ENCODE assay signal across 10 cellular contexts in genomic region chr1:238485062-238485905, GRCh38.
A peak's percentile ranks its signal among the peaks of the same experiment; 100 is the strongest.
DNase-seq lines count a peak whose midpoint lies in the region; ATAC-seq and TF ChIP-seq lines count a peak whose summit lies in the region.
"Had no signal": no experiment of that assay in that cellular context is flagged by ENCODE, and none has a peak within 500 bp of the region (broad histone marks: within the 10 kb centered on the region; RNA-seq: fewer than 3 reads in every experiment).

No MANE protein-coding gene starts in this region.

- H3K36me3 Mint-ChIP-seq in stimulated activated memory B cell treated with anti-CD40 and anti-IgM and Interleukin-4, amounts not matched to agents 10 μg/mL and 1 μg/mL and 100 μg/mL, for 72 hours: no peaks in the 10 kb centered on the region
- H3K36me3 Mint-ChIP-seq in activated CD4-positive, alpha-beta T cell treated with anti-CD3 and anti-CD28 coated beads for 36 hours (ENCODE audit: low read depth): no peaks in the 10 kb centered on the region
- H3K36me3 Mint-ChIP-seq in T-helper 17 cell (ENCODE audit: low read depth): no peaks in the 10 kb centered on the region

- H3K27ac Mint-ChIP-seq in stimulated activated memory B cell treated with anti-CD40 and anti-IgM and Interleukin-4, amounts not matched to agents 10 μg/mL and 1 μg/mL and 100 μg/mL, for 72 hours: no peak overlapping the region
- H3K27ac Mint-ChIP-seq in activated CD4-positive, alpha-beta T cell treated with anti-CD3 and anti-CD28 coated beads for 36 hours: no peak overlapping the region
- H3K27ac Mint-ChIP-seq in T-helper 17 cell: no peak overlapping the region

- intact Hi-C loops in activated CD4-positive, alpha-beta T cell treated with anti-CD3 and anti-CD28 coated beads for 36 hours (cut with DNase I, micrococcal nuclease): no loop called here

- peak; percentile 36 for ATAC-seq in stimulated activated memory B cell treated with anti-CD40 and anti-IgM and Interleukin-4, amounts not matched to agents 10 μg/mL and 1 μg/mL and 100 μg/mL, for 72 hours
- no peak for ATAC-seq in activated CD4-positive, alpha-beta T cell treated with anti-CD3 and anti-CD28 coated beads for 36 hours
- ATAC-seq in T-helper 17 cell: no peak

- no peaks in the 10 kb centered on the region for H3K27me3 ChIP-seq in HUES6 (ENCODE audit: control insufficient read depth, insufficient read depth, low read length)
- no peaks in the 10 kb centered on the region for H3K27me3 ChIP-seq in SJCRH30
- H3K27me3 ChIP-seq in hepatocyte: no peaks in the 10 kb centered on the region
- H3K27me3 ChIP-seq: heart right ventricle had no signal

- TF ChIP-seq CTCF in hepatocyte (IDR thresholded peaks at IDR 0.05; ENCODE audit: poor library complexity): no peak

- H3K9ac ChIP-seq in HUES6 (ENCODE audit: low read length): peak overlapping the region; percentile 93

- no peaks in the 10 kb centered on the region for H3K4me1 Mint-ChIP-seq in stimulated activated memory B cell treated with anti-CD40 and anti-IgM and Interleukin-4, amounts not matched to agents 10 μg/mL and 1 μg/mL and 100 μg/mL, for 72 hours
- H3K4me1 Mint-ChIP-seq in activated CD4-positive, alpha-beta T cell treated with anti-CD3 and anti-CD28 coated beads for 36 hours: no peaks in the 10 kb centered on the region
- H3K4me1 Mint-ChIP-seq in T-helper 17 cell: no peaks in the 10 kb centered on the region

- H3K9me3 ChIP-seq in HUES6 (ENCODE audit: control insufficient read depth, insufficient read depth, low read depth, low read length): no peaks in the 10 kb centered on the region; the same call in 1 of the 2 replicates
- no peaks in the 10 kb centered on the region for H3K9me3 ChIP-seq in SJCRH30 (replicated peaks)
- no peaks in the 10 kb centered on the region for H3K9me3 ChIP-seq in hepatocyte (ENCODE audit: low read depth)
- no peaks in the 10 kb centered on the region for H3K9me3 ChIP-seq in T-helper 17 cell (ENCODE audit: control insufficient read depth, low read length, poor library complexity, severe bottlenecking)
- H3K9me3 ChIP-seq: heart right ventricle had no signal

- no peaks in the 10 kb centered on the region for H3K9me3 Mint-ChIP-seq in stimulated activated memory B cell treated with anti-CD40 and anti-IgM and Interleukin-4, amounts not matched to agents 10 μg/mL and 1 μg/mL and 100 μg/mL, for 72 hours
- H3K9me3 Mint-ChIP-seq in activated CD4-positive, alpha-beta T cell treated with anti-CD3 and anti-CD28 coated beads for 36 hours (ENCODE audit: low read depth): no peaks in the 10 kb centered on the region

- H3K4me3 ChIP-seq in HUES6 (ENCODE audit: low read depth, low read length) (peak overlapping the region; percentile 68), SJCRH30 (peak overlapping the region; percentile 32), hepatocyte (peak overlapping the region; percentile 18)

- POLR2A ChIA-PET in activated CD4-positive, alpha-beta T cell treated with anti-CD3 and anti-CD28 coated beads for 36 hours (lab: Charles Lee): no interaction called here

- peak overlapping the region; percentile 33 for H2AFZ ChIP-seq in hepatocyte

- peak overlapping the region; percentile 60 for H3K4me2 ChIP-seq in hepatocyte

- H3K79me2 ChIP-seq in hepatocyte: no peaks in the 10 kb centered on the region

- no peak overlapping the region for H3K4me3 Mint-ChIP-seq in stimulated activated memory B cell treated with anti-CD40 and anti-IgM and Interleukin-4, amounts not matched to agents 10 μg/mL and 1 μg/mL and 100 μg/mL, for 72 hours
- H3K4me3 Mint-ChIP-seq in activated CD4-positive, alpha-beta T cell treated with anti-CD3 and anti-CD28 coated beads for 36 hours: no peak overlapping the region
- no peak overlapping the region for H3K4me3 Mint-ChIP-seq in T-helper 17 cell

- H4K20me1 ChIP-seq in hepatocyte (ENCODE audit: insufficient read depth, poor library complexity, severe bottlenecking): no peaks in the 10 kb centered on the region

- peak; percentile 5 to 27 for DNase-seq in SJCRH30
- peak; percentile 69 for DNase-seq in hepatocyte (ENCODE audit: low spot score)
- DNase-seq in stimulated activated CD4-positive, alpha-beta T cell treated with anti-CD3 and anti-CD28 coated beads, Interleukin-2, amount 100 ng/mL, for 48 hours: no peak
- DNase-seq in NCI-H1105 treated with DMSO at 0.1 percent for 48 hours (lab: John Stamatoyannopoulos, UW): no peak
- DNase-seq in activated CD4-positive, alpha-beta T cell treated with anti-CD3 and anti-CD28 coated beads for 36 hours: no peak
- DNase-seq in T-helper 17 cell: no peak
- DNase-seq: heart right ventricle, NCI-H446 had no signal

- CTCF ChIA-PET in activated CD4-positive, alpha-beta T cell treated with anti-CD3 and anti-CD28 coated beads for 36 hours (lab: Charles Lee): no interaction called here

- peak overlapping the region; percentile 68; the same call in 1 of the 2 replicates for H3K27ac ChIP-seq in HUES6 (ENCODE audit: low read depth, low read length)
- H3K27ac ChIP-seq in SJCRH30: no peak overlapping the region
- H3K27ac ChIP-seq in hepatocyte: peak overlapping the region; percentile 77

- H3K36me3 ChIP-seq in HUES6 (ENCODE audit: control insufficient read depth, insufficient read depth, low read length): peaks cover 12% of the 10 kb centered on the region; the same call in 1 of the 2 replicates
- no peaks in the 10 kb centered on the region for H3K36me3 ChIP-seq in SJCRH30
- H3K36me3 ChIP-seq in hepatocyte (replicated peaks; ENCODE audit: insufficient read depth, low read depth): no peaks in the 10 kb centered on the region
- H3K36me3 ChIP-seq: heart right ventricle had no signal

- H3K4me1 ChIP-seq in HUES6 (ENCODE audit: control insufficient read depth, insufficient read depth, low read length) (peaks cover 9% of the 10 kb centered on the region; the same call in 1 of the 2 replicates), SJCRH30 (no peaks in the 10 kb centered on the region), hepatocyte (ENCODE audit: insufficient read depth) (peaks cover 3% of the 10 kb centered on the region)
- H3K4me1 ChIP-seq: heart right ventricle had no signal

- no peaks in the 10 kb centered on the region for H3K27me3 Mint-ChIP-seq in stimulated activated memory B cell treated with anti-CD40 and anti-IgM and Interleukin-4, amounts not matched to agents 10 μg/mL and 1 μg/mL and 100 μg/mL, for 72 hours
- H3K27me3 Mint-ChIP-seq in activated CD4-positive, alpha-beta T cell treated with anti-CD3 and anti-CD28 coated beads for 36 hours: no peaks in the 10 kb centered on the region
- H3K27me3 Mint-ChIP-seq in T-helper 17 cell: no peaks in the 10 kb centered on the region

- WGBS in hepatocyte (ENCODE audit: low lambda C conversion rate, missing lambda C conversion rate): 66% methylated on average over 14 of the region's 14 CpGs

- H3K9me2 ChIP-seq in hepatocyte (replicated peaks; ENCODE audit: insufficient read depth): no peaks in the 10 kb centered on the region

Comparison
In these comparisons a context has a peak if more than half of its experiments do, and no peak if none do; other contexts are left out.
1. H3K4me3 ChIP-seq: peak in every context shown above with its lines; median percentile 68 in HUES6; 32 in SJCRH30; 18 in hepatocyte.
2. DNase-seq: peak in SJCRH30 (2 of 2) and hepatocyte (single experiment); none in stimulated activated CD4-positive, alpha-beta T cell treated with anti-CD3 and anti-CD28 coated beads, Interleukin-2, amount 100 ng/mL, for 48 hours (0 of 2), NCI-H1105 treated with DMSO at 0.1 percent for 48 hours (single experiment), activated CD4-positive, alpha-beta T cell treated with anti-CD3 and anti-CD28 coated beads for 36 hours (single experiment) and T-helper 17 cell (0 of 3).